1 cellular context compared by ENCODE assay signal in the genomic region with DNA sequence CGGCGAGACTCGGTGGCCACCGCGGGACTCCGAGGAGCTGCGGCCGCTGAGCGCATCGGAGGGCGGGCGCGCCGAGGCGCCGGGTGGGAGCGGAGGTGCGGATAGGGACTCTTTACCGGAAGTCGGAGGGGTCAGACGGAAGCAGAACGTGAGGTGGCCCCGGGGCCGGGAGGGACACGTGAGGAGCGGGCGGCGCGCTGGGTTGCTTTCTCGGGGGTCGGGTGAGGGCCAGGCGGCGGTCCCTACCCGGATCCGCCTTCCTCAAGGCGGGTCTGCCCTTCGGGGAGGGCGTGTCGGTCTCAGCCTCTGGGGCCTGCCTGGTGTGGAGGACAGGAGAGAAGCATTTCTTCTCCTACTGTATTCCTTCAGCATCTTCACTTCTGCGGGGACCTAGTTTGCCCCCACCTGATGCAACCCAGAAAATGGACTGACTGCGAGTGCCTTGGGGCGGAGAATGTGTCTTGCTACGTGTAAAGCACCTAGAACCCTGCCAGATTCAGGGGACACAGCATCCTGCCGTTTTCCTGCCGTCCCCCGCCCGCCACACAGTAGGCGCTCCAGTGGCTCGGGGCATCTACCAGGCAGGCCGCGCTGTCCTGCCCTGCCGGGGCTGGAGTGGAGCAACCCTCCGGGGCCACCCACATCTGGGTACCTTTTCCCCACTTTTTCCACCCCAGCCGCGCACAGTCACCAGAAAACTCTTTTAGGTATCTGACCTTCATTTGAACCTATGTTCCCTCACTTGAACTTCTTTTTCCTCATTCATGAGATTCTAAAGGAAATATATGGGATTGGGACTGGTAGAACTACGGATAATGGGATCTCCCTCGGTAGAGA.
TF ChIP-seq lines count a peak whose summit lies in the region.

No MANE protein-coding gene starts in this region.

TF ChIP-seq in HEK293, 187 proteins besides CTCF, POLR2A, EP300 and RAD21 (continued from another document and continues in another):
- TF ChIP-seq, protein P1, sequence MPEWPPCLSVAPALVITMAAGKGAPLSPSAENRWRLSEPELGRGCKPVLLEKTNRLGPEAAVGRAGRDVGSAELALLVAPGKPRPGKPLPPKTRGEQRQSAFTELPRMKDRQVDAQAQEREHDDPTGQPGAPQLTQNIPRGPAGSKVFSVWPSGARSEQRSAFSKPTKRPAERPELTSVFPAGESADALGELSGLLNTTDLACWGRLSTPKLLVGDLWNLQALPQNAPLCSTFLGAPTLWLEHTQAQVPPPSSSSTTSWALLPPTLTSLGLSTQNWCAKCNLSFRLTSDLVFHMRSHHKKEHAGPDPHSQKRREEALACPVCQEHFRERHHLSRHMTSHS (tag by site-specific recombination; IDR thresholded peaks at IDR 0.05), result no peak
- TF ChIP-seq ZNF792 (tag by site-specific recombination; IDR thresholded peaks at IDR 0.05) (0 out of 2 replicates have a peak, but pooled peaks have one; percentile 77), YY2 (tag by site-specific recombination; IDR thresholded peaks at IDR 0.05) (0 out of 2 replicates have a peak, but pooled peaks have one; percentile 28), SP7 (tag by site-specific recombination; IDR thresholded peaks at IDR 0.05) (peak; percentile 87), ZNF629 (tag by site-specific recombination; IDR thresholded peaks at IDR 0.05) (peak; percentile 63), ZFHX2 (tag by site-specific recombination; conservative IDR thresholded peaks at IDR 0.05) (peak; percentile 17; the same call in 1 of the 2 replicates), ZBTB48 (tag by site-specific recombination; IDR thresholded peaks at IDR 0.05) (peak; percentile 98), ZBTB8A (tag by site-specific recombination; IDR thresholded peaks at IDR 0.05) (peak; percentile 98), ZNF24 (tag by site-specific recombination; IDR thresholded peaks at IDR 0.05) (peak; percentile 96), ZFP37 (tag by site-specific recombination; IDR thresholded peaks at IDR 0.05) (peak; percentile 65; the same call in 1 of the 2 replicates), SP3 (tag by site-specific recombination; IDR thresholded peaks at IDR 0.05) (peak; percentile 94), ZNF600 (tag by site-specific recombination; IDR thresholded peaks at IDR 0.05) (peak; percentile 94), OVOL3 (tag by site-specific recombination; IDR thresholded peaks at IDR 0.05) (no peak), ZNF501 (tag by site-specific recombination; IDR thresholded peaks at IDR 0.05) (peak; percentile 91; the same call in 1 of the 2 replicates), ZNF341 (tag by site-specific recombination; IDR thresholded peaks at IDR 0.05; ENCODE audit: low read depth) (peak; percentile 77), ZNF473 (tag by site-specific recombination; IDR thresholded peaks at IDR 0.05) (no peak), ZNF785 (tag by site-specific recombination; IDR thresholded peaks at IDR 0.05) (0 out of 2 replicates have a peak, but pooled peaks have one; percentile 40), BCL11A (tag by site-specific recombination; IDR thresholded peaks at IDR 0.05; ENCODE audit: low read depth) (peak; percentile 21; the same call in 1 of the 2 replicates), IKZF3 (tag by site-specific recombination; IDR thresholded peaks at IDR 0.05) (peak; percentile 33), ZNF184 (tag by site-specific recombination; IDR thresholded peaks at IDR 0.05) (no peak), MEIS1 (CRISPR knock-in tag; IDR thresholded peaks at IDR 0.05; ENCODE audit: borderline replicate concordance) (no peak), WT1 (tag by site-specific recombination; IDR thresholded peaks at IDR 0.05) (peak; percentile 59), SCRT2 (tag by site-specific recombination; IDR thresholded peaks at IDR 0.05) (peak; percentile 98), ZNF76 (tag by site-specific recombination; IDR thresholded peaks at IDR 0.05; ENCODE audit: borderline replicate concordance, low read depth) (peak; percentile 74; the same call in 1 of the 2 replicates), ZBTB17 (tag by site-specific recombination; IDR thresholded peaks at IDR 0.05) (peak; percentile 93), ZNF391 (tag by site-specific recombination; IDR thresholded peaks at IDR 0.05; ENCODE audit: borderline replicate concordance, low read depth) (peak; percentile 85; the same call in 1 of the 2 replicates), ZNF266 (tag by site-specific recombination; IDR thresholded peaks at IDR 0.05; ENCODE audit: low read depth) (no peak), ZIC2 (tag by site-specific recombination; IDR thresholded peaks at IDR 0.05) (peak; percentile 47; the same call in 1 of the 2 replicates), ZNF366 (tag by site-specific recombination; conservative IDR thresholded peaks at IDR 0.05) (peak; percentile 84), ZNF133 (tag by site-specific recombination; IDR thresholded peaks at IDR 0.05) (no peak), ZSCAN23 (tag by site-specific recombination; IDR thresholded peaks at IDR 0.05) (peak; percentile 82; the same call in 1 of the 2 replicates), GLIS1 (tag by site-specific recombination; IDR thresholded peaks at IDR 0.05) (peak; percentile 74), KLF8 (tag by site-specific recombination; IDR thresholded peaks at IDR 0.05) (peak; percentile 98), ZSCAN30 (tag by site-specific recombination; IDR thresholded peaks at IDR 0.05) (peak; percentile 68), ZBTB7A (tag by site-specific recombination; IDR thresholded peaks at IDR 0.05; ENCODE audit: low read depth) (peak; percentile 95), KLF10 (tag by site-specific recombination; IDR thresholded peaks at IDR 0.05) (peak; percentile 52), ZNF324 (tag by site-specific recombination; IDR thresholded peaks at IDR 0.05) (peak; percentile 78), ZNF621 (tag by site-specific recombination; IDR thresholded peaks at IDR 0.05) (no peak), ZXDB (tag by site-specific recombination; IDR thresholded peaks at IDR 0.05) (peak; percentile 89)
- TF ChIP-seq, protein P2, sequence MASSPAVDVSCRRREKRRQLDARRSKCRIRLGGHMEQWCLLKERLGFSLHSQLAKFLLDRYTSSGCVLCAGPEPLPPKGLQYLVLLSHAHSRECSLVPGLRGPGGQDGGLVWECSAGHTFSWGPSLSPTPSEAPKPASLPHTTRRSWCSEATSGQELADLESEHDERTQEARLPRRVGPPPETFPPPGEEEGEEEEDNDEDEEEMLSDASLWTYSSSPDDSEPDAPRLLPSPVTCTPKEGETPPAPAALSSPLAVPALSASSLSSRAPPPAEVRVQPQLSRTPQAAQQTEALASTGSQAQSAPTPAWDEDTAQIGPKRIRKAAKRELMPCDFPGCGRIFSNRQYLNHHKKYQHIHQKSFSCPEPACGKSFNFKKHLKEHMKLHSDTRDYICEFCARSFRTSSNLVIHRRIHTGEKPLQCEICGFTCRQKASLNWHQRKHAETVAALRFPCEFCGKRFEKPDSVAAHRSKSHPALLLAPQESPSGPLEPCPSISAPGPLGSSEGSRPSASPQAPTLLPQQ (tag by site-specific recombination; IDR thresholded peaks at IDR 0.05), result peak; percentile 88
- TF ChIP-seq, protein P3, sequence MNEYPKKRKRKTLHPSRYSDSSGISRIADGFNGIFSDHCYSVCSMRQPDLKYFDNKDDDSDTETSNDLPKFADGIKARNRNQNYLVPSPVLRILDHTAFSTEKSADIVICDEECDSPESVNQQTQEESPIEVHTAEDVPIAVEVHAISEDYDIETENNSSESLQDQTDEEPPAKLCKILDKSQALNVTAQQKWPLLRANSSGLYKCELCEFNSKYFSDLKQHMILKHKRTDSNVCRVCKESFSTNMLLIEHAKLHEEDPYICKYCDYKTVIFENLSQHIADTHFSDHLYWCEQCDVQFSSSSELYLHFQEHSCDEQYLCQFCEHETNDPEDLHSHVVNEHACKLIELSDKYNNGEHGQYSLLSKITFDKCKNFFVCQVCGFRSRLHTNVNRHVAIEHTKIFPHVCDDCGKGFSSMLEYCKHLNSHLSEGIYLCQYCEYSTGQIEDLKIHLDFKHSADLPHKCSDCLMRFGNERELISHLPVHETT (tag by site-specific recombination; IDR thresholded peaks at IDR 0.05), result peak; percentile 74
- TF ChIP-seq, protein P4, sequence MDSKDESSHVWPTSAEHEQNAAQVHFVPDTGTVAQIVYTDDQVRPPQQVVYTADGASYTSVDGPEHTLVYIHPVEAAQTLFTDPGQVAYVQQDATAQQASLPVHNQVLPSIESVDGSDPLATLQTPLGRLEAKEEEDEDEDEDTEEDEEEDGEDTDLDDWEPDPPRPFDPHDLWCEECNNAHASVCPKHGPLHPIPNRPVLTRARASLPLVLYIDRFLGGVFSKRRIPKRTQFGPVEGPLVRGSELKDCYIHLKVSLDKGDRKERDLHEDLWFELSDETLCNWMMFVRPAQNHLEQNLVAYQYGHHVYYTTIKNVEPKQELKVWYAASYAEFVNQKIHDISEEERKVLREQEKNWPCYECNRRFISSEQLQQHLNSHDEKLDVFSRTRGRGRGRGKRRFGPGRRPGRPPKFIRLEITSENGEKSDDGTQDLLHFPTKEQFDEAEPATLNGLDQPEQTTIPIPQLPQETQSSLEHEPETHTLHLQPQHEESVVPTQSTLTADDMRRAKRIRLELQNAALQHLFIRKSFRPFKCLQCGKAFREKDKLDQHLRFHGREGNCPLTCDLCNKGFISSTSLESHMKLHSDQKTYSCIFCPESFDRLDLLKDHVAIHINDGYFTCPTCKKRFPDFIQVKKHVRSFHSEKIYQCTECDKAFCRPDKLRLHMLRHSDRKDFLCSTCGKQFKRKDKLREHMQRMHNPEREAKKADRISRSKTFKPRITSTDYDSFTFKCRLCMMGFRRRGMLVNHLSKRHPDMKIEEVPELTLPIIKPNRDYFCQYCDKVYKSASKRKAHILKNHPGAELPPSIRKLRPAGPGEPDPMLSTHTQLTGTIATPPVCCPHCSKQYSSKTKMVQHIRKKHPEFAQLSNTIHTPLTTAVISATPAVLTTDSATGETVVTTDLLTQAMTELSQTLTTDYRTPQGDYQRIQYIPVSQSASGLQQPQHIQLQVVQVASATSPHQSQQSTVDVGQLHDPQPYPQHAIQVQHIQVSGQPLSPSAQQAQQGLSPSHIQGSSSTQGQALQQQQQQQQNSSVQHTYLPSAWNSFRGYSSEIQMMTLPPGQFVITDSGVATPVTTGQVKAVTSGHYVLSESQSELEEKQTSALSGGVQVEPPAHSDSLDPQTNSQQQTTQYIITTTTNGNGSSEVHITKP (tag by site-specific recombination; IDR thresholded peaks at IDR 0.05), result peak; percentile 89
- TF ChIP-seq, protein P5, sequence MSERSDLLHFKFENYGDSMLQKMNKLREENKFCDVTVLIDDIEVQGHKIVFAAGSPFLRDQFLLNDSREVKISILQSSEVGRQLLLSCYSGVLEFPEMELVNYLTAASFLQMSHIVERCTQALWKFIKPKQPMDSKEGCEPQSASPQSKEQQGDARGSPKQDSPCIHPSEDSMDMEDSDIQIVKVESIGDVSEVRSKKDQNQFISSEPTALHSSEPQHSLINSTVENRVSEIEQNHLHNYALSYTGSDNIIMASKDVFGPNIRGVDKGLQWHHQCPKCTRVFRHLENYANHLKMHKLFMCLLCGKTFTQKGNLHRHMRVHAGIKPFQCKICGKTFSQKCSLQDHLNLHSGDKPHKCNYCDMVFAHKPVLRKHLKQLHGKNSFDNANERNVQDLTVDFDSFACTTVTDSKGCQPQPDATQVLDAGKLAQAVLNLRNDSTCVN (tag by site-specific recombination; optimal IDR thresholded peaks at IDR 0.05), result peak; percentile 88
- TF ChIP-seq, protein P6, sequence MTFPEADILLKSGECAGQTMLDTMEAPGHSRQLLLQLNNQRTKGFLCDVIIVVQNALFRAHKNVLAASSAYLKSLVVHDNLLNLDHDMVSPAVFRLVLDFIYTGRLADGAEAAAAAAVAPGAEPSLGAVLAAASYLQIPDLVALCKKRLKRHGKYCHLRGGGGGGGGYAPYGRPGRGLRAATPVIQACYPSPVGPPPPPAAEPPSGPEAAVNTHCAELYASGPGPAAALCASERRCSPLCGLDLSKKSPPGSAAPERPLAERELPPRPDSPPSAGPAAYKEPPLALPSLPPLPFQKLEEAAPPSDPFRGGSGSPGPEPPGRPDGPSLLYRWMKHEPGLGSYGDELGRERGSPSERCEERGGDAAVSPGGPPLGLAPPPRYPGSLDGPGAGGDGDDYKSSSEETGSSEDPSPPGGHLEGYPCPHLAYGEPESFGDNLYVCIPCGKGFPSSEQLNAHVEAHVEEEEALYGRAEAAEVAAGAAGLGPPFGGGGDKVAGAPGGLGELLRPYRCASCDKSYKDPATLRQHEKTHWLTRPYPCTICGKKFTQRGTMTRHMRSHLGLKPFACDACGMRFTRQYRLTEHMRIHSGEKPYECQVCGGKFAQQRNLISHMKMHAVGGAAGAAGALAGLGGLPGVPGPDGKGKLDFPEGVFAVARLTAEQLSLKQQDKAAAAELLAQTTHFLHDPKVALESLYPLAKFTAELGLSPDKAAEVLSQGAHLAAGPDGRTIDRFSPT (tag by site-specific recombination; IDR thresholded peaks at IDR 0.05), result peak; percentile 28; the same call in 1 of the 2 replicates
- TF ChIP-seq, protein P7, sequence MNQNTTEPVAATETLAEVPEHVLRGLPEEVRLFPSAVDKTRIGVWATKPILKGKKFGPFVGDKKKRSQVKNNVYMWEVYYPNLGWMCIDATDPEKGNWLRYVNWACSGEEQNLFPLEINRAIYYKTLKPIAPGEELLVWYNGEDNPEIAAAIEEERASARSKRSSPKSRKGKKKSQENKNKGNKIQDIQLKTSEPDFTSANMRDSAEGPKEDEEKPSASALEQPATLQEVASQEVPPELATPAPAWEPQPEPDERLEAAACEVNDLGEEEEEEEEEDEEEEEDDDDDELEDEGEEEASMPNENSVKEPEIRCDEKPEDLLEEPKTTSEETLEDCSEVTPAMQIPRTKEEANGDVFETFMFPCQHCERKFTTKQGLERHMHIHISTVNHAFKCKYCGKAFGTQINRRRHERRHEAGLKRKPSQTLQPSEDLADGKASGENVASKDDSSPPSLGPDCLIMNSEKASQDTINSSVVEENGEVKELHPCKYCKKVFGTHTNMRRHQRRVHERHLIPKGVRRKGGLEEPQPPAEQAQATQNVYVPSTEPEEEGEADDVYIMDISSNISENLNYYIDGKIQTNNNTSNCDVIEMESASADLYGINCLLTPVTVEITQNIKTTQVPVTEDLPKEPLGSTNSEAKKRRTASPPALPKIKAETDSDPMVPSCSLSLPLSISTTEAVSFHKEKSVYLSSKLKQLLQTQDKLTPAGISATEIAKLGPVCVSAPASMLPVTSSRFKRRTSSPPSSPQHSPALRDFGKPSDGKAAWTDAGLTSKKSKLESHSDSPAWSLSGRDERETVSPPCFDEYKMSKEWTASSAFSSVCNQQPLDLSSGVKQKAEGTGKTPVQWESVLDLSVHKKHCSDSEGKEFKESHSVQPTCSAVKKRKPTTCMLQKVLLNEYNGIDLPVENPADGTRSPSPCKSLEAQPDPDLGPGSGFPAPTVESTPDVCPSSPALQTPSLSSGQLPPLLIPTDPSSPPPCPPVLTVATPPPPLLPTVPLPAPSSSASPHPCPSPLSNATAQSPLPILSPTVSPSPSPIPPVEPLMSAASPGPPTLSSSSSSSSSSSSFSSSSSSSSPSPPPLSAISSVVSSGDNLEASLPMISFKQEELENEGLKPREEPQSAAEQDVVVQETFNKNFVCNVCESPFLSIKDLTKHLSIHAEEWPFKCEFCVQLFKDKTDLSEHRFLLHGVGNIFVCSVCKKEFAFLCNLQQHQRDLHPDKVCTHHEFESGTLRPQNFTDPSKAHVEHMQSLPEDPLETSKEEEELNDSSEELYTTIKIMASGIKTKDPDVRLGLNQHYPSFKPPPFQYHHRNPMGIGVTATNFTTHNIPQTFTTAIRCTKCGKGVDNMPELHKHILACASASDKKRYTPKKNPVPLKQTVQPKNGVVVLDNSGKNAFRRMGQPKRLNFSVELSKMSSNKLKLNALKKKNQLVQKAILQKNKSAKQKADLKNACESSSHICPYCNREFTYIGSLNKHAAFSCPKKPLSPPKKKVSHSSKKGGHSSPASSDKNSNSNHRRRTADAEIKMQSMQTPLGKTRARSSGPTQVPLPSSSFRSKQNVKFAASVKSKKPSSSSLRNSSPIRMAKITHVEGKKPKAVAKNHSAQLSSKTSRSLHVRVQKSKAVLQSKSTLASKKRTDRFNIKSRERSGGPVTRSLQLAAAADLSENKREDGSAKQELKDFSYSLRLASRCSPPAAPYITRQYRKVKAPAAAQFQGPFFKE (tag by site-specific recombination; IDR thresholded peaks at IDR 0.05; ENCODE audit: borderline replicate concordance), result 0 out of 2 replicates have a peak, but pooled peaks have one; percentile 70
